9 cellular contexts compared by ENCODE assay signal in the genomic region with DNA sequence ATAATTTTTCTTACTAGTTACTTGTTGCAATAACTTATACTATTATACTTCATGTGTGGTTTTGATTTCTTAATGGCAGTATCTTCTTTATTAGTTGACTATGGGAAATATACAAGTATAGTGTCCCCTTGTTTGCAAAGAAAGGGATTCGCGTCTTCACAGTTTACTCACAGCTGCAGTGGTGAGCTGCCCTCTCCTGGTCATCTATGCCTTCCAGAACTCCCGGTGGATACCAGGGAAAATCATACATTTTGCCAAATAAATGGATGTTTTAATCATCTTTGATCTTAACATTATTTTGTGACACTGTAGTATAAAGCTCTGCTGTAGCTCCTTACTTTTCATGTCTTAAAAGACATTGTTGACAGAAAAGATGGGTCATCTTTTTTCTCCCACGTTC.
A peak's percentile ranks its signal among the peaks of the same experiment; 100 is the strongest.
DNase-seq lines count a peak whose midpoint lies in the region; ATAC-seq, FAIRE-seq and TF ChIP-seq lines count a peak whose summit lies in the region.
"Had no signal": no experiment of that assay in that cellular context is flagged by ENCODE, and none has a peak within 500 bp of the region (broad histone marks: within the 10 kb centered on the region; RNA-seq: fewer than 3 reads in every experiment).

No MANE protein-coding gene starts in this region.

- no peak overlapping the region for H3K4me2 ChIP-seq in keratinocyte (ENCODE audit: control insufficient read depth, extremely low read depth, insufficient read depth, low read depth, low read length)

- H3K4me1 ChIP-seq in keratinocyte (ENCODE audit: control insufficient read depth, extremely low read depth, insufficient read depth, low read length), result no peaks in the 10 kb centered on the region
- H3K4me1 ChIP-seq: esophagus squamous epithelium had no signal

- CTCF ChIA-PET in WTC11 (lab: Charles Lee), result interaction anchor here (0.6 to 3.2 kb wide), 6 partner anchors 11 to 266 kb away, joined by 3 to 37 read pairs (median 4); a partner anchor contains a TSS

- no peak overlapping the region for H3K9ac ChIP-seq in keratinocyte (ENCODE audit: control insufficient read depth, extremely low read depth, insufficient read depth, low read length)

- no peaks in the 10 kb centered on the region for H4K20me1 ChIP-seq in keratinocyte (ENCODE audit: control insufficient read depth, extremely low read depth, insufficient read depth, low read length)

- H3K36me3 Mint-ChIP-seq in WTC11, result no peaks in the 10 kb centered on the region

- no peaks in the 10 kb centered on the region for H3K9me3 ChIP-seq in keratinocyte (ENCODE audit: control insufficient read depth, low read depth, low read length)
- H3K9me3 ChIP-seq: esophagus squamous epithelium had no signal

- FAIRE-seq in keratinocyte (lab: Jason Lieb, UNC), result peak; percentile 9

- no peak overlapping the region for H3K4me3 Mint-ChIP-seq in WTC11

- no peaks in the 10 kb centered on the region for H3K36me3 ChIP-seq in H7 (replicated peaks; ENCODE audit: control insufficient read depth, insufficient read depth, low read length)
- no peaks in the 10 kb centered on the region for H3K36me3 ChIP-seq in keratinocyte (ENCODE audit: control insufficient read depth in 2 of 2, extremely low read depth in 1 of 2, insufficient read depth in 2 of 2, low read length in 2 of 2)

- no peak overlapping the region for H3K27ac Mint-ChIP-seq in WTC11

- dilution Hi-C loops in keratinocyte (cut with MboI; ENCODE audit: extremely low pct_ligation_motif_present, low sequenced_read_pairs), result no loop called here

- peak; percentile 12 for DNase-seq in AG08396 (ENCODE audit: low spot score)
- peak; percentile 35 for DNase-seq in H7
- DNase-seq in WTC11 (ENCODE audit: low spot score), result peak; percentile 38
- DNase-seq in keratinocyte (ENCODE audit: low read depth, low spot score), result no peak
- no peak for DNase-seq in NCI-H2107 treated with DMSO at 0.1 percent for 48 hours (lab: John Stamatoyannopoulos, UW; ENCODE audit: unreplicated experiment)
- DNase-seq in activated naive CD4-positive, alpha-beta T cell treated with Interleukin-2 at 50 U/mL for 16 hours, result no peak
- no peak for DNase-seq in T-helper 1 cell
- DNase-seq: esophagus squamous epithelium had no signal

- no peaks in the 10 kb centered on the region for H3K9me3 Mint-ChIP-seq in WTC11

- H2AFZ ChIP-seq in keratinocyte (ENCODE audit: control insufficient read depth, low read length), result no peak overlapping the region

- no peak overlapping the region for H3K27ac ChIP-seq in keratinocyte (ENCODE audit: control insufficient read depth, insufficient read depth, low read length)
- H3K27ac ChIP-seq: esophagus squamous epithelium had no signal

- peak; percentile 57; the same call in 1 of the 2 replicates for ATAC-seq in WTC11
- no peak for ATAC-seq in GM18868 (IDR thresholded peaks at IDR 0.05; ENCODE audit: unreplicated experiment)

- POLR2A ChIA-PET in WTC11 (lab: Charles Lee), result no interaction called here

- no peaks in the 10 kb centered on the region for H3K79me2 ChIP-seq in keratinocyte (ENCODE audit: control insufficient read depth, insufficient read depth, low read length)

- no peaks in the 10 kb centered on the region for H3K9me1 ChIP-seq in keratinocyte (ENCODE audit: control insufficient read depth, extremely low read depth, insufficient read depth, low read length)

- no peak for TF ChIP-seq CTCF in WTC11 (IDR thresholded peaks at IDR 0.05)
- peak; percentile 13 to 59 (median 30) for TF ChIP-seq CTCF in keratinocyte (optimal IDR thresholded peaks at IDR 0.05 in 1 of 3, IDR thresholded peaks at IDR 0.05 in 1 of 3, conservative IDR thresholded peaks at IDR 0.05 in 1 of 3; ENCODE audit: extremely low read depth in 1 of 3, insufficient read depth in 2 of 3, low read length in 3 of 3)

- H3K27me3 ChIP-seq in H7 (ENCODE audit: control insufficient read depth, insufficient read depth, low read length) (no peaks in the 10 kb centered on the region), keratinocyte (ENCODE audit: control insufficient read depth, extremely low read depth, insufficient read depth, low read length) (no peaks in the 10 kb centered on the region)
- H3K27me3 ChIP-seq: esophagus squamous epithelium had no signal

- peaks cover 37% of the 10 kb centered on the region for H3K4me1 Mint-ChIP-seq in WTC11

- H3K4me3 ChIP-seq in H7 (ENCODE audit: insufficient read depth, low read depth, low read length), result no peak overlapping the region
- no peak overlapping the region for H3K4me3 ChIP-seq in keratinocyte (ENCODE audit: control insufficient read depth in 2 of 3, extremely low read depth in 1 of 3, insufficient read depth in 2 of 3, low read depth in 1 of 3, low read length in 3 of 3)
- H3K4me3 ChIP-seq: esophagus squamous epithelium had no signal

- H3K27me3 Mint-ChIP-seq in WTC11 (ENCODE audit: low read depth), result no peaks in the 10 kb centered on the region

TF ChIP-seq in WTC11, 78 proteins besides CTCF, POLR2A, EP300 and RAD21:
- TF ChIP-seq, protein P1, sequence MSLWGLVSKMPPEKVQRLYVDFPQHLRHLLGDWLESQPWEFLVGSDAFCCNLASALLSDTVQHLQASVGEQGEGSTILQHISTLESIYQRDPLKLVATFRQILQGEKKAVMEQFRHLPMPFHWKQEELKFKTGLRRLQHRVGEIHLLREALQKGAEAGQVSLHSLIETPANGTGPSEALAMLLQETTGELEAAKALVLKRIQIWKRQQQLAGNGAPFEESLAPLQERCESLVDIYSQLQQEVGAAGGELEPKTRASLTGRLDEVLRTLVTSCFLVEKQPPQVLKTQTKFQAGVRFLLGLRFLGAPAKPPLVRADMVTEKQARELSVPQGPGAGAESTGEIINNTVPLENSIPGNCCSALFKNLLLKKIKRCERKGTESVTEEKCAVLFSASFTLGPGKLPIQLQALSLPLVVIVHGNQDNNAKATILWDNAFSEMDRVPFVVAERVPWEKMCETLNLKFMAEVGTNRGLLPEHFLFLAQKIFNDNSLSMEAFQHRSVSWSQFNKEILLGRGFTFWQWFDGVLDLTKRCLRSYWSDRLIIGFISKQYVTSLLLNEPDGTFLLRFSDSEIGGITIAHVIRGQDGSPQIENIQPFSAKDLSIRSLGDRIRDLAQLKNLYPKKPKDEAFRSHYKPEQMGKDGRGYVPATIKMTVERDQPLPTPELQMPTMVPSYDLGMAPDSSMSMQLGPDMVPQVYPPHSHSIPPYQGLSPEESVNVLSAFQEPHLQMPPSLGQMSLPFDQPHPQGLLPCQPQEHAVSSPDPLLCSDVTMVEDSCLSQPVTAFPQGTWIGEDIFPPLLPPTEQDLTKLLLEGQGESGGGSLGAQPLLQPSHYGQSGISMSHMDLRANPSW (CRISPR knock-in tag; conservative IDR thresholded peaks at IDR 0.05; ENCODE audit: low read depth), result no peak
- TF ChIP-seq ZNF121 (CRISPR knock-in tag; IDR thresholded peaks at IDR 0.05), result no peak
- TF ChIP-seq, protein P2, sequence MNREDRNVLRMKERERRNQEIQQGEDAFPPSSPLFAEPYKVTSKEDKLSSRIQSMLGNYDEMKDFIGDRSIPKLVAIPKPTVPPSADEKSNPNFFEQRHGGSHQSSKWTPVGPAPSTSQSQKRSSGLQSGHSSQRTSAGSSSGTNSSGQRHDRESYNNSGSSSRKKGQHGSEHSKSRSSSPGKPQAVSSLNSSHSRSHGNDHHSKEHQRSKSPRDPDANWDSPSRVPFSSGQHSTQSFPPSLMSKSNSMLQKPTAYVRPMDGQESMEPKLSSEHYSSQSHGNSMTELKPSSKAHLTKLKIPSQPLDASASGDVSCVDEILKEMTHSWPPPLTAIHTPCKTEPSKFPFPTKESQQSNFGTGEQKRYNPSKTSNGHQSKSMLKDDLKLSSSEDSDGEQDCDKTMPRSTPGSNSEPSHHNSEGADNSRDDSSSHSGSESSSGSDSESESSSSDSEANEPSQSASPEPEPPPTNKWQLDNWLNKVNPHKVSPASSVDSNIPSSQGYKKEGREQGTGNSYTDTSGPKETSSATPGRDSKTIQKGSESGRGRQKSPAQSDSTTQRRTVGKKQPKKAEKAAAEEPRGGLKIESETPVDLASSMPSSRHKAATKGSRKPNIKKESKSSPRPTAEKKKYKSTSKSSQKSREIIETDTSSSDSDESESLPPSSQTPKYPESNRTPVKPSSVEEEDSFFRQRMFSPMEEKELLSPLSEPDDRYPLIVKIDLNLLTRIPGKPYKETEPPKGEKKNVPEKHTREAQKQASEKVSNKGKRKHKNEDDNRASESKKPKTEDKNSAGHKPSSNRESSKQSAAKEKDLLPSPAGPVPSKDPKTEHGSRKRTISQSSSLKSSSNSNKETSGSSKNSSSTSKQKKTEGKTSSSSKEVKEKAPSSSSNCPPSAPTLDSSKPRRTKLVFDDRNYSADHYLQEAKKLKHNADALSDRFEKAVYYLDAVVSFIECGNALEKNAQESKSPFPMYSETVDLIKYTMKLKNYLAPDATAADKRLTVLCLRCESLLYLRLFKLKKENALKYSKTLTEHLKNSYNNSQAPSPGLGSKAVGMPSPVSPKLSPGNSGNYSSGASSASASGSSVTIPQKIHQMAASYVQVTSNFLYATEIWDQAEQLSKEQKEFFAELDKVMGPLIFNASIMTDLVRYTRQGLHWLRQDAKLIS (CRISPR knock-in tag; IDR thresholded peaks at IDR 0.05; ENCODE audit: borderline replicate concordance), result no peak
- TF ChIP-seq RELA (CRISPR knock-in tag; IDR thresholded peaks at IDR 0.05; ENCODE audit: borderline replicate concordance), result no peak
- TF ChIP-seq, protein P3, sequence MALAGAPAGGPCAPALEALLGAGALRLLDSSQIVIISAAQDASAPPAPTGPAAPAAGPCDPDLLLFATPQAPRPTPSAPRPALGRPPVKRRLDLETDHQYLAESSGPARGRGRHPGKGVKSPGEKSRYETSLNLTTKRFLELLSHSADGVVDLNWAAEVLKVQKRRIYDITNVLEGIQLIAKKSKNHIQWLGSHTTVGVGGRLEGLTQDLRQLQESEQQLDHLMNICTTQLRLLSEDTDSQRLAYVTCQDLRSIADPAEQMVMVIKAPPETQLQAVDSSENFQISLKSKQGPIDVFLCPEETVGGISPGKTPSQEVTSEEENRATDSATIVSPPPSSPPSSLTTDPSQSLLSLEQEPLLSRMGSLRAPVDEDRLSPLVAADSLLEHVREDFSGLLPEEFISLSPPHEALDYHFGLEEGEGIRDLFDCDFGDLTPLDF (CRISPR knock-in tag; IDR thresholded peaks at IDR 0.05), result no peak
- TF ChIP-seq, protein P4, sequence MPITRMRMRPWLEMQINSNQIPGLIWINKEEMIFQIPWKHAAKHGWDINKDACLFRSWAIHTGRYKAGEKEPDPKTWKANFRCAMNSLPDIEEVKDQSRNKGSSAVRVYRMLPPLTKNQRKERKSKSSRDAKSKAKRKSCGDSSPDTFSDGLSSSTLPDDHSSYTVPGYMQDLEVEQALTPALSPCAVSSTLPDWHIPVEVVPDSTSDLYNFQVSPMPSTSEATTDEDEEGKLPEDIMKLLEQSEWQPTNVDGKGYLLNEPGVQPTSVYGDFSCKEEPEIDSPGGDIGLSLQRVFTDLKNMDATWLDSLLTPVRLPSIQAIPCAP (CRISPR knock-in tag; IDR thresholded peaks at IDR 0.05), result no peak
- no peak for TF ChIP-seq TCF7 (CRISPR knock-in tag; IDR thresholded peaks at IDR 0.05; ENCODE audit: low read depth)

Comparison
In these comparisons a context has a peak if more than half of its experiments do, and no peak if none do; other contexts are left out.
1. DNase-seq: peak in AG08396 (single experiment), H7 (single experiment) and WTC11 (single experiment); none in keratinocyte (single experiment), NCI-H2107 treated with DMSO at 0.1 percent for 48 hours (single experiment), activated naive CD4-positive, alpha-beta T cell treated with Interleukin-2 at 50 U/mL for 16 hours (single experiment) and T-helper 1 cell (0 of 5).